Comparison of ENCODE assay signal across 1 cellular context in genomic region chr11:2631161-2631560, GRCh38.
A peak's percentile ranks its signal among the peaks of the same experiment; 100 is the strongest.
TF ChIP-seq lines count a peak whose summit lies in the region.

No MANE protein-coding gene starts in this region.

TF ChIP-seq in K562, 482 proteins besides CTCF, POLR2A, EP300 and RAD21 (continued from another document):
- TF ChIP-seq RERE (CRISPR knock-in tag; IDR thresholded peaks at IDR 0.05; ENCODE audit: borderline replicate concordance) (no peak), JUNB (CRISPR knock-in tag; conservative IDR thresholded peaks at IDR 0.05) (no peak), PYGO2 (tag; IDR thresholded peaks at IDR 0.05) (no peak), NFRKB (IDR thresholded peaks at IDR 0.05; ENCODE audit: low read depth) (no peak), ZNF507 (tag; conservative IDR thresholded peaks at IDR 0.05) (no peak), CEBPB (tag; IDR thresholded peaks at IDR 0.05) (no peak), CC2D1A (IDR thresholded peaks at IDR 0.05) (no peak), CBX5 (IDR thresholded peaks at IDR 0.05; ENCODE audit: borderline replicate concordance, low read depth) (0 out of 2 replicates have a peak, but pooled peaks have one; percentile 27), SPI1 (IDR thresholded peaks at IDR 0.05; ENCODE audit: borderline replicate concordance, low read depth, low read length) (no peak), ZBTB9 (CRISPR knock-in tag; IDR thresholded peaks at IDR 0.05) (no peak), TRIM28 (IDR thresholded peaks at IDR 0.05) (peak; percentile 78; the same call in 1 of the 2 replicates), SETDB1 (IDR thresholded peaks at IDR 0.05; ENCODE audit: low read length) (no peak), PHB2 (IDR thresholded peaks at IDR 0.05; ENCODE audit: low read depth) (no peak), DACH1 (IDR thresholded peaks at IDR 0.05; ENCODE audit: partially characterized antibody) (no peak), GABPA (tag; conservative IDR thresholded peaks at IDR 0.05; ENCODE audit: low read depth) (no peak), KDM2B (CRISPR knock-in tag; IDR thresholded peaks at IDR 0.05) (no peak), HIVEP1 (CRISPR knock-in tag; IDR thresholded peaks at IDR 0.05) (no peak), GTF2F1 (IDR thresholded peaks at IDR 0.05; ENCODE audit: low read depth, low read length) (no peak), ARID2 (IDR thresholded peaks at IDR 0.05) (no peak), NONO (IDR thresholded peaks at IDR 0.05; ENCODE audit: low read depth in 2 of 2, low read length in 1 of 2) (no peak), ZFP30 (CRISPR knock-in tag; IDR thresholded peaks at IDR 0.05; ENCODE audit: borderline replicate concordance) (peak; percentile 76; the same call in 1 of the 2 replicates), MCM7 (IDR thresholded peaks at IDR 0.05) (no peak), MAZ (CRISPR knock-in tag; conservative IDR thresholded peaks at IDR 0.05 in 1 of 2, IDR thresholded peaks at IDR 0.05 in 1 of 2) (no peak), TBP (optimal IDR thresholded peaks at IDR 0.05; ENCODE audit: low read depth, low read length) (no peak), ZNF263 (CRISPR knock-in tag; IDR thresholded peaks at IDR 0.05; ENCODE audit: borderline replicate concordance) (no peak), ELF2 (CRISPR knock-in tag; IDR thresholded peaks at IDR 0.05) (no peak), L3MBTL2 (IDR thresholded peaks at IDR 0.05) (no peak), ETS1 (conservative IDR thresholded peaks at IDR 0.05; ENCODE audit: control insufficient read depth, low read depth, low read length) (no peak), BRCA1 (IDR thresholded peaks at IDR 0.05) (no peak), BRCA1 (CRISPR knock-in tag; IDR thresholded peaks at IDR 0.05) (no peak), CBX8 (IDR thresholded peaks at IDR 0.05; ENCODE audit: borderline replicate concordance, extremely low read depth, low read depth, low read length, poor library complexity, severe bottlenecking) (no peak), POLR2AphosphoS2 (IDR thresholded peaks at IDR 0.05; ENCODE audit: low read length) (no peak), TRIM24 (IDR thresholded peaks at IDR 0.05) (0 out of 4 replicates have a peak, but pooled peaks of 1 of the 2 experiments have one; percentile 10), ZEB2 (IDR thresholded peaks at IDR 0.05) (0 out of 2 replicates have a peak, but pooled peaks have one; percentile 39), ZNF140 (CRISPR knock-in tag; IDR thresholded peaks at IDR 0.05) (no peak), SMAD4 (CRISPR knock-in tag; conservative IDR thresholded peaks at IDR 0.05) (no peak), NEUROD1 (IDR thresholded peaks at IDR 0.05; ENCODE audit: borderline replicate concordance, low read depth, low read length, partially characterized antibody) (no peak), CHD4 (IDR thresholded peaks at IDR 0.05; ENCODE audit: insufficient read depth, insufficient replicate concordance, low read depth, low read length, poor library complexity, severe bottlenecking) (no peak), CBX3 (IDR thresholded peaks at IDR 0.05; ENCODE audit: borderline replicate concordance in 1 of 2, low read length in 2 of 2) (0 out of 3 replicates have a peak, but pooled peaks of 1 of the 2 experiments have one; percentile 47), ELF1 (tag; IDR thresholded peaks at IDR 0.05) (no peak)
- TF ChIP-seq, protein P1, sequence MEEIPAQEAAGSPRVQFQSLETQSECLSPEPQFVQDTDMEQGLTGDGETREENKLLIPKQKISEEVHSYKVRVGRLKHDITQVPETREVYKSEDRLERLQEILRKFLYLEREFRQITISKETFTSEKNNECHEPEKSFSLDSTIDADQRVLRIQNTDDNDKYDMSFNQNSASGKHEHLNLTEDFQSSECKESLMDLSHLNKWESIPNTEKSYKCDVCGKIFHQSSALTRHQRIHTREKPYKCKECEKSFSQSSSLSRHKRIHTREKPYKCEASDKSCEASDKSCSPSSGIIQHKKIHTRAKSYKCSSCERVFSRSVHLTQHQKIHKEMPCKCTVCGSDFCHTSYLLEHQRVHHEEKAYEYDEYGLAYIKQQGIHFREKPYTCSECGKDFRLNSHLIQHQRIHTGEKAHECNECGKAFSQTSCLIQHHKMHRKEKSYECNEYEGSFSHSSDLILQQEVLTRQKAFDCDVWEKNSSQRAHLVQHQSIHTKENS (CRISPR knock-in tag; IDR thresholded peaks at IDR 0.05): no peak
- TF ChIP-seq, protein P2, sequence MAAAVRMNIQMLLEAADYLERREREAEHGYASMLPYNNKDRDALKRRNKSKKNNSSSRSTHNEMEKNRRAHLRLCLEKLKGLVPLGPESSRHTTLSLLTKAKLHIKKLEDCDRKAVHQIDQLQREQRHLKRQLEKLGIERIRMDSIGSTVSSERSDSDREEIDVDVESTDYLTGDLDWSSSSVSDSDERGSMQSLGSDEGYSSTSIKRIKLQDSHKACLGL (CRISPR knock-in tag; IDR thresholded peaks at IDR 0.05; ENCODE audit: borderline replicate concordance, poor library complexity, severe bottlenecking): no peak
- TF ChIP-seq, protein P3, sequence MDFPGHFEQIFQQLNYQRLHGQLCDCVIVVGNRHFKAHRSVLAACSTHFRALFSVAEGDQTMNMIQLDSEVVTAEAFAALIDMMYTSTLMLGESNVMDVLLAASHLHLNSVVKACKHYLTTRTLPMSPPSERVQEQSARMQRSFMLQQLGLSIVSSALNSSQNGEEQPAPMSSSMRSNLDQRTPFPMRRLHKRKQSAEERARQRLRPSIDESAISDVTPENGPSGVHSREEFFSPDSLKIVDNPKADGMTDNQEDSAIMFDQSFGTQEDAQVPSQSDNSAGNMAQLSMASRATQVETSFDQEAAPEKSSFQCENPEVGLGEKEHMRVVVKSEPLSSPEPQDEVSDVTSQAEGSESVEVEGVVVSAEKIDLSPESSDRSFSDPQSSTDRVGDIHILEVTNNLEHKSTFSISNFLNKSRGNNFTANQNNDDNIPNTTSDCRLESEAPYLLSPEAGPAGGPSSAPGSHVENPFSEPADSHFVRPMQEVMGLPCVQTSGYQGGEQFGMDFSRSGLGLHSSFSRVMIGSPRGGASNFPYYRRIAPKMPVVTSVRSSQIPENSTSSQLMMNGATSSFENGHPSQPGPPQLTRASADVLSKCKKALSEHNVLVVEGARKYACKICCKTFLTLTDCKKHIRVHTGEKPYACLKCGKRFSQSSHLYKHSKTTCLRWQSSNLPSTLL (IDR thresholded peaks at IDR 0.05): no peak
- TF ChIP-seq, protein P4, sequence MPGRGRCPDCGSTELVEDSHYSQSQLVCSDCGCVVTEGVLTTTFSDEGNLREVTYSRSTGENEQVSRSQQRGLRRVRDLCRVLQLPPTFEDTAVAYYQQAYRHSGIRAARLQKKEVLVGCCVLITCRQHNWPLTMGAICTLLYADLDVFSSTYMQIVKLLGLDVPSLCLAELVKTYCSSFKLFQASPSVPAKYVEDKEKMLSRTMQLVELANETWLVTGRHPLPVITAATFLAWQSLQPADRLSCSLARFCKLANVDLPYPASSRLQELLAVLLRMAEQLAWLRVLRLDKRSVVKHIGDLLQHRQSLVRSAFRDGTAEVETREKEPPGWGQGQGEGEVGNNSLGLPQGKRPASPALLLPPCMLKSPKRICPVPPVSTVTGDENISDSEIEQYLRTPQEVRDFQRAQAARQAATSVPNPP (IDR thresholded peaks at IDR 0.05; ENCODE audit: borderline replicate concordance, insufficient read depth, insufficient read length): no peak
- TF ChIP-seq, protein P5, sequence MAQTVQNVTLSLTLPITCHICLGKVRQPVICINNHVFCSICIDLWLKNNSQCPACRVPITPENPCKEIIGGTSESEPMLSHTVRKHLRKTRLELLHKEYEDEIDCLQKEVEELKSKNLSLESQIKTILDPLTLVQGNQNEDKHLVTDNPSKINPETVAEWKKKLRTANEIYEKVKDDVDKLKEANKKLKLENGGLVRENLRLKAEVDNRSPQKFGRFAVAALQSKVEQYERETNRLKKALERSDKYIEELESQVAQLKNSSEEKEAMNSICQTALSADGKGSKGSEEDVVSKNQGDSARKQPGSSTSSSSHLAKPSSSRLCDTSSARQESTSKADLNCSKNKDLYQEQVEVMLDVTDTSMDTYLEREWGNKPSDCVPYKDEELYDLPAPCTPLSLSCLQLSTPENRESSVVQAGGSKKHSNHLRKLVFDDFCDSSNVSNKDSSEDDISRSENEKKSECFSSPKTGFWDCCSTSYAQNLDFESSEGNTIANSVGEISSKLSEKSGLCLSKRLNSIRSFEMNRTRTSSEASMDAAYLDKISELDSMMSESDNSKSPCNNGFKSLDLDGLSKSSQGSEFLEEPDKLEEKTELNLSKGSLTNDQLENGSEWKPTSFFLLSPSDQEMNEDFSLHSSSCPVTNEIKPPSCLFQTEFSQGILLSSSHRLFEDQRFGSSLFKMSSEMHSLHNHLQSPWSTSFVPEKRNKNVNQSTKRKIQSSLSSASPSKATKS (CRISPR knock-in tag; IDR thresholded peaks at IDR 0.05): no peak
- TF ChIP-seq, protein P6, sequence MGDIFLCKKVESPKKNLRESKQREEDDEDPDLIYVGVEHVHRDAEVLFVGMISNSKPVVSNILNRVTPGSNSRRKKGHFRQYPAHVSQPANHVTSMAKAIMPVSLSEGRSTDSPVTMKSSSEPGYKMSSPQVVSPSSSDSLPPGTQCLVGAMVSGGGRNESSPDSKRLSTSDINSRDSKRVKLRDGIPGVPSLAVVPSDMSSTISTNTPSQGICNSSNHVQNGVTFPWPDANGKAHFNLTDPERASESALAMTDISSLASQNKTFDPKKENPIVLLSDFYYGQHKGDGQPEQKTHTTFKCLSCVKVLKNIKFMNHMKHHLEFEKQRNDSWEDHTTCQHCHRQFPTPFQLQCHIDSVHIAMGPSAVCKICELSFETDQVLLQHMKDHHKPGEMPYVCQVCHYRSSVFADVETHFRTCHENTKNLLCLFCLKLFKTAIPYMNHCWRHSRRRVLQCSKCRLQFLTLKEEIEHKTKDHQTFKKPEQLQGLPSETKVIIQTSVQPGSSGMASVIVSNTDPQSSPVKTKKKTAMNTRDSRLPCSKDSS (IDR thresholded peaks at IDR 0.05; ENCODE audit: low read depth, partially characterized antibody): peak; percentile 82
- TF ChIP-seq, protein P7, sequence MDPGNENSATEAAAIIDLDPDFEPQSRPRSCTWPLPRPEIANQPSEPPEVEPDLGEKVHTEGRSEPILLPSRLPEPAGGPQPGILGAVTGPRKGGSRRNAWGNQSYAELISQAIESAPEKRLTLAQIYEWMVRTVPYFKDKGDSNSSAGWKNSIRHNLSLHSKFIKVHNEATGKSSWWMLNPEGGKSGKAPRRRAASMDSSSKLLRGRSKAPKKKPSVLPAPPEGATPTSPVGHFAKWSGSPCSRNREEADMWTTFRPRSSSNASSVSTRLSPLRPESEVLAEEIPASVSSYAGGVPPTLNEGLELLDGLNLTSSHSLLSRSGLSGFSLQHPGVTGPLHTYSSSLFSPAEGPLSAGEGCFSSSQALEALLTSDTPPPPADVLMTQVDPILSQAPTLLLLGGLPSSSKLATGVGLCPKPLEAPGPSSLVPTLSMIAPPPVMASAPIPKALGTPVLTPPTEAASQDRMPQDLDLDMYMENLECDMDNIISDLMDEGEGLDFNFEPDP (CRISPR knock-in tag; IDR thresholded peaks at IDR 0.05): no peak
TF ChIP-seq in K562: peak in this region for 7.
